Comparison of ENCODE assay signal across 14 cellular contexts in genomic region chr19:6261883-6262282, GRCh38.
"Had no signal": no experiment of that assay in that cellular context is flagged by ENCODE, and none has a peak within 500 bp of the region (broad histone marks: within the 10 kb centered on the region; RNA-seq: fewer than 3 reads in every experiment).

No MANE protein-coding gene starts in this region.

- H3K27me3 ChIP-seq: esophagus squamous epithelium, left lung, sigmoid colon had no signal

- H3K27ac Mint-ChIP-seq: activated naive CD4-positive, alpha-beta T cell treated with anti-CD3 and anti-CD28 coated beads for 36 hours had no signal

- H3K9me3 Mint-ChIP-seq: activated naive CD4-positive, alpha-beta T cell treated with anti-CD3 and anti-CD28 coated beads for 36 hours; natural killer cell had no signal

- H3K4me3 Mint-ChIP-seq: activated naive CD4-positive, alpha-beta T cell treated with anti-CD3 and anti-CD28 coated beads for 36 hours; natural killer cell had no signal

- H3K9me3 ChIP-seq: esophagus squamous epithelium, left lung, sigmoid colon had no signal

- H3K36me3 Mint-ChIP-seq: natural killer cell had no signal

- H3K27ac ChIP-seq: esophagus squamous epithelium, sigmoid colon had no signal

- ATAC-seq: left lung, natural killer cell had no signal

- H3K4me3 ChIP-seq: esophagus squamous epithelium, left lung, sigmoid colon had no signal

- DNase-seq: activated CD4-positive, alpha-beta T cell treated with anti-CD3 and anti-CD28 coated beads, Interleukin-2, amount 50 U/mL, for 1 hour; activated naive CD4-positive, alpha-beta T cell treated with anti-CD3 and anti-CD28 coated beads for 36 hours; activated T-cell treated with anti-CD3 and anti-CD28 coated beads for 4 hours; amniotic stem cell; central memory CD4-positive, alpha-beta T cell; cortex of kidney; effector CD4-positive, alpha-beta T cell; esophagus squamous epithelium; hippocampal formation; left lung; natural killer cell; occipital lobe; sigmoid colon; stimulated activated CD4-positive, alpha-beta T cell treated with anti-CD3 and anti-CD28 coated beads, Interleukin-1b, Interleukin-23, amount 100 ng/mL, for 48 hours had no signal
